Comparison of ENCODE assay signal across 8 cellular contexts in genomic region chr3:38738630-38739395, GRCh38.
DNase-seq lines count a peak whose midpoint lies in the region; ATAC-seq and TF ChIP-seq lines count a peak whose summit lies in the region.

No MANE protein-coding gene starts in this region.

- H3K27ac Mint-ChIP-seq in activated naive CD4-positive, alpha-beta T cell treated with anti-CD3 and anti-CD28 coated beads for 36 hours: no peak overlapping the region
- H3K27ac Mint-ChIP-seq in activated naive CD8-positive, alpha-beta T cell treated with anti-CD3 and anti-CD28 coated beads, Interleukin-2, amount 50 U/mL, for 24 hours: no peak overlapping the region

- ATAC-seq in activated naive CD8-positive, alpha-beta T cell treated with anti-CD3 and anti-CD28 coated beads, Interleukin-2, amount 50 U/mL, for 24 hours: no peak
- ATAC-seq in HG03025 (IDR thresholded peaks at IDR 0.05; ENCODE audit: low FRiP score, unreplicated experiment): no peak
- ATAC-seq in HG03039 (IDR thresholded peaks at IDR 0.05; ENCODE audit: unreplicated experiment): no peak

- CTCF ChIA-PET in activated naive CD4-positive, alpha-beta T cell treated with anti-CD3 and anti-CD28 coated beads for 36 hours (lab: Charles Lee): interaction anchor here (0.6 to 1.3 kb wide), 4 partner anchors 13 to 671 kb away, joined by 3 to 5 read pairs (median 4); no protein-coding TSS in a partner anchor

- H3K36me3 Mint-ChIP-seq in activated naive CD4-positive, alpha-beta T cell treated with anti-CD3 and anti-CD28 coated beads for 36 hours (ENCODE audit: low read depth): no peaks in the 10 kb centered on the region
- no peaks in the 10 kb centered on the region for H3K36me3 Mint-ChIP-seq in activated naive CD8-positive, alpha-beta T cell treated with anti-CD3 and anti-CD28 coated beads, Interleukin-2, amount 50 U/mL, for 24 hours (ENCODE audit: low read depth)

- no peaks in the 10 kb centered on the region for H3K4me1 Mint-ChIP-seq in activated naive CD4-positive, alpha-beta T cell treated with anti-CD3 and anti-CD28 coated beads for 36 hours (ENCODE audit: low read depth)
- no peaks in the 10 kb centered on the region for H3K4me1 Mint-ChIP-seq in activated naive CD8-positive, alpha-beta T cell treated with anti-CD3 and anti-CD28 coated beads, Interleukin-2, amount 50 U/mL, for 24 hours

- no peaks in the 10 kb centered on the region for H3K9me3 Mint-ChIP-seq in activated naive CD4-positive, alpha-beta T cell treated with anti-CD3 and anti-CD28 coated beads for 36 hours
- no peaks in the 10 kb centered on the region for H3K9me3 Mint-ChIP-seq in activated naive CD8-positive, alpha-beta T cell treated with anti-CD3 and anti-CD28 coated beads, Interleukin-2, amount 50 U/mL, for 24 hours

- TF ChIP-seq CTCF in LNCAP (IDR thresholded peaks at IDR 0.05): peak; percentile 74

- peaks cover 4% of the 10 kb centered on the region for H3K27me3 Mint-ChIP-seq in activated naive CD4-positive, alpha-beta T cell treated with anti-CD3 and anti-CD28 coated beads for 36 hours (ENCODE audit: low read depth)
- peaks cover 12% of the 10 kb centered on the region for H3K27me3 Mint-ChIP-seq in activated naive CD8-positive, alpha-beta T cell treated with anti-CD3 and anti-CD28 coated beads, Interleukin-2, amount 50 U/mL, for 24 hours

- no peak overlapping the region for H3K4me3 Mint-ChIP-seq in activated naive CD4-positive, alpha-beta T cell treated with anti-CD3 and anti-CD28 coated beads for 36 hours
- no peak overlapping the region for H3K4me3 Mint-ChIP-seq in activated naive CD8-positive, alpha-beta T cell treated with anti-CD3 and anti-CD28 coated beads, Interleukin-2, amount 50 U/mL, for 24 hours

- intact Hi-C loops in activated naive CD4-positive, alpha-beta T cell treated with anti-CD3 and anti-CD28 coated beads for 36 hours (cut with micrococcal nuclease): loop anchor here (1.0 to 5.0 kb wide), 4 partner anchors 103 to 549 kb away; no protein-coding TSS in a partner anchor

- peak; percentile 66 for DNase-seq in activated naive CD4-positive, alpha-beta T cell treated with anti-CD3 and anti-CD28 coated beads for 36 hours
- DNase-seq in activated naive CD4-positive, alpha-beta T cell treated with anti-CD3 and anti-CD28 coated beads, Interleukin-2, amount 50 U/mL, for 16 hours: no peak
- peak; percentile 52 for DNase-seq in activated naive CD8-positive, alpha-beta T cell treated with anti-CD3 and anti-CD28 coated beads, Interleukin-2, amount 50 U/mL, for 24 hours
- peak; percentile 54 for DNase-seq in left kidney (ENCODE audit: low read depth, low spot score)
- no peak for DNase-seq in superior temporal gyrus (ENCODE audit: extremely low spot score)

Comparison
In these comparisons a context has a peak if more than half of its experiments do, and no peak if none do; other contexts are left out.
1. DNase-seq: peak in activated naive CD4-positive, alpha-beta T cell treated with anti-CD3 and anti-CD28 coated beads for 36 hours (single experiment), activated naive CD8-positive, alpha-beta T cell treated with anti-CD3 and anti-CD28 coated beads, Interleukin-2, amount 50 U/mL, for 24 hours (single experiment) and left kidney (single experiment); none in activated naive CD4-positive, alpha-beta T cell treated with anti-CD3 and anti-CD28 coated beads, Interleukin-2, amount 50 U/mL, for 16 hours (single experiment) and superior temporal gyrus (single experiment).